ENCODE assay signal across 1 cellular context in the genomic region with DNA sequence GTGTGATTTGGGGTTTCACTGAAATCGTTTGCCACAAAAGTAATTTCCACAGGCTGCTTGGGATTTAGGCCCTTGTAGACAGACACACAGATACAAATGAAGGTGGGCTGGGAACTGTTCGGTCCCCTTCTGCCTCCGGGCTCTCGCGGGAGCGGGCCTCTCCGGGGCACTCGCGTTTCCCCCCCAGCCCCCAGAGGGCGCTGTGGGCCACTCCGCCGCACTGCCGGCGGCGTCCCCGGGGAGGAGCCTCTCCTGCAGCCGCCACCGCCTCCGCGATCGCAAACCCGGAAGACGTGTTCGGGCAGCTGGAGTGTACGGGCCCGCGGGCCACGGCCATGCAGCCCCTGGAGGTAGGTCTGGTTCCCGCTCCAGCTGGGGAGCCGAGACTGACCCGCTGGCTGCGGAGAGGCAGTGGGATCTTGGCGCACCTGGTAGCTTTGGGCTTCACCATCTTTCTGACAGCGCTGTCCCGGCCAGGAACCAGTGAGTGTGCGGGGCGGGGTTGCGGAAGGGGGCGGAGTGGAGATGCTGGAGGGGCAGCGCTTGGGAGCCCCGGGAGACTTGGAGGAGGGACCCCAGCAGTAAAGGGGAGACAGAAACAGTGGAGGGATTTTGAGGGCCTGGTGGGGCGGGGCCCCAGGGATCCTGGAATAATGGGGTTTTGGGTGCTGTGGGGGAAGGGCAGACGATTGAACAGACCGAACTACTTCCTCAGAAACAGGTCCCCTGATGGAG.
TF ChIP-seq lines count a peak whose summit lies in the region.

A gene with protein sequence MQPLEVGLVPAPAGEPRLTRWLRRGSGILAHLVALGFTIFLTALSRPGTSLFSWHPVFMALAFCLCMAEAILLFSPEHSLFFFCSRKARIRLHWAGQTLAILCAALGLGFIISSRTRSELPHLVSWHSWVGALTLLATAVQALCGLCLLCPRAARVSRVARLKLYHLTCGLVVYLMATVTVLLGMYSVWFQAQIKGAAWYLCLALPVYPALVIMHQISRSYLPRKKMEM (plus strand): TSS at position 290 of the 735 bp plus-strand sequence. CDS start 46 bp downstream, at position 336.

TF ChIP-seq in HepG2, 621 proteins besides CTCF, POLR2A, EP300 and RAD21 (continued from another document and continues in another):
- TF ChIP-seq, protein P1, sequence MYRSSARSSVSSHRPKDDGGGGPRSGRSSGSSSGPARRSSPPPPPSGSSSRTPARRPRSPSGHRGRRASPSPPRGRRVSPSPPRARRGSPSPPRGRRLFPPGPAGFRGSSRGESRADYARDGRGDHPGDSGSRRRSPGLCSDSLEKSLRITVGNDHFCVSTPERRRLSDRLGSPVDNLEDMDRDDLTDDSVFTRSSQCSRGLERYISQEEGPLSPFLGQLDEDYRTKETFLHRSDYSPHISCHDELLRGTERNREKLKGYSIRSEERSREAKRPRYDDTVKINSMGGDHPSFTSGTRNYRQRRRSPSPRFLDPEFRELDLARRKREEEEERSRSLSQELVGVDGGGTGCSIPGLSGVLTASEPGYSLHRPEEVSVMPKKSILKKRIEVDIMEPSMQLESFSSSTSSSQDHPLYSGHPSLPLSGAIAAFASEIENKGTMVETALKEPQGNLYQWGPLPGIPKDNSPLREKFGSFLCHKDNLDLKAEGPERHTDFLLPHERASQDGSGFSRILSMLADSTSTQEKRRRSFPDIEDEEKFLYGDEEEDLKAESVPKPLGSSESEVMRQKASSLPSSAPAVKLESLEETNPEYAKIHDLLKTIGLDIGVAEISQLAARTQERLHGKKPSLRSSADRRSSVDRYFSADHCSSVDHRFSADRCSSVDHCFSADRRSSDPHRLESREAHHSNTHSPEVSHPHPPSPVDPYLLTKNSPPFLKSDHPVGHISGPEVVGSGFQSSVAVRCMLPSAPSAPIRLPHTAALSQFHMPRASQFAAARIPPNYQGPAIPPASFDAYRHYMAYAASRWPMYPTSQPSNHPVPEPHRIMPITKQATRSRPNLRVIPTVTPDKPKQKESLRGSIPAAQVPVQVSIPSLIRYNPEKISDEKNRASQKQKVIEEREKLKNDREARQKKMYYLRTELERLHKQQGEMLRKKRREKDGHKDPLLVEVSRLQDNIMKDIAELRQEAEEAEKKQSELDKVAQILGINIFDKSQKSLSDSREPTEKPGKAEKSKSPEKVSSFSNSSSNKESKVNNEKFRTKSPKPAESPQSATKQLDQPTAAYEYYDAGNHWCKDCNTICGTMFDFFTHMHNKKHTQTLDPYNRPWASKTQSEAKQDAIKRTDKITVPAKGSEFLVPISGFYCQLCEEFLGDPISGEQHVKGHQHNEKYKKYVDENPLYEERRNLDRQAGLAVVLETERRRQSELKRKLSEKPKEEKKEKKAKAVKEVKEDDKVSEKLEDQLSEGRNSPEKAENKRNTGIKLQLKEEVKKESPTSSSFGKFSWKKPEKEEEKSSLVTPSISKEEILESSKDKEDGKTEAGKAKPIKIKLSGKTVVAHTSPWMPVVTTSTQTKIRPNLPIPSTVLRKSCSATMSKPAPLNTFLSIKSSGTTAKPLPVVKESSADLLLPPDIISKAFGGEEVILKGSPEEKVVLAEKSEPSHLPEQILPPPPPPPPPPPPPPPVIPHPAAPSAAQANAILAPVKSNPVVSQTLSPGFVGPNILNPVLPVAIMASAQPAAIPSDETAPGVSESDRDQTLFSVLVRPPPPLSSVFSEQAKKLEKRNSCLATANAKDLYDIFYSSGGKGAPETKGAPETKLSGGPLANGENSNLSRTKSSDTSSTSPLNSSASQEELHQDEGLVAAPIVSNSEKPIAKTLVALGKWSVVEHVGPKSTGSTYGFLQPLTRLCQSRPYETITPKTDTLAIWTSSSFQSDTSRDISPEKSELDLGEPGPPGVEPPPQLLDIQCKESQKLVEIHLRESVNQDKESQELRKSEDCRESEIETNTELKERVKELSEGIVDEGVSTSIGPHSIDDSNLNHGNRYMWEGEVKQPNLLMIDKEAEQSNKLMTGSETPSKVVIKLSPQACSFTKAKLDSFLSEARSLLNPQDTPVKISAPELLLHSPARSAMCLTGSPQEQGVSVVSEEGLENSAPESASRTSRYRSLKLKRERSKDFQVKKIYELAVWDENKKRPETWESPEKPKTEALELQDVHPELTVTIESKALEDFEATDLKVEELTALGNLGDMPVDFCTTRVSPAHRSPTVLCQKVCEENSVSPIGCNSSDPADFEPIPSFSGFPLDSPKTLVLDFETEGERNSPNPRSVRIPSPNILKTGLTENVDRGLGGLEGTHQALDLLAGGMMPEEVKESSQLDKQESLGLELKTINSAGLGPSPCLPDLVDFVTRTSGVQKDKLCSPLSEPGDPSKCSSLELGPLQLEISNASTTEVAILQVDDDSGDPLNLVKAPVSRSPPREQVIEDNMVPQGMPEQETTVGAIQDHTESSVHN (CRISPR knock-in tag; IDR thresholded peaks at IDR 0.05) = no peak
- TF ChIP-seq ZNF350 (CRISPR knock-in tag; IDR thresholded peaks at IDR 0.05; ENCODE audit: borderline replicate concordance, low read depth) (peak; percentile 81; the same call in 1 of the 2 replicates), REXO4 (CRISPR knock-in tag; IDR thresholded peaks at IDR 0.05; ENCODE audit: borderline replicate concordance) (no peak), RELA (CRISPR knock-in tag; IDR thresholded peaks at IDR 0.05) (peak; percentile 52; the same call in 1 of the 2 replicates), SALL1 (CRISPR knock-in tag; IDR thresholded peaks at IDR 0.05) (peak; percentile 85), NKX3-1 (CRISPR knock-in tag; IDR thresholded peaks at IDR 0.05) (no peak), NFE2L1 (CRISPR knock-in tag; IDR thresholded peaks at IDR 0.05; ENCODE audit: borderline replicate concordance) (no peak), ZNF598 (CRISPR knock-in tag; IDR thresholded peaks at IDR 0.05; ENCODE audit: borderline replicate concordance) (no peak), SUZ12 (IDR thresholded peaks at IDR 0.05; ENCODE audit: low read depth, low read length) (no peak), MIER2 (CRISPR knock-in tag; IDR thresholded peaks at IDR 0.05) (peak; percentile 29; the same call in 1 of the 2 replicates), SIN3B (IDR thresholded peaks at IDR 0.05; ENCODE audit: low read length) (no peak), KLF13 (CRISPR knock-in tag; IDR thresholded peaks at IDR 0.05) (0 out of 2 replicates have a peak, but pooled peaks have one; percentile 59), ZNF841 (CRISPR knock-in tag; IDR thresholded peaks at IDR 0.05; ENCODE audit: borderline replicate concordance) (no peak), FOXP1 (IDR thresholded peaks at IDR 0.05) (no peak), FOXP1 (CRISPR knock-in tag; IDR thresholded peaks at IDR 0.05) (no peak), ZNF720 (CRISPR knock-in tag; IDR thresholded peaks at IDR 0.05) (no peak), YY1 (IDR thresholded peaks at IDR 0.05; ENCODE audit: insufficient read depth, insufficient replicate concordance, low read depth, low read length) (peak; percentile 73), SAP130 (CRISPR knock-in tag; IDR thresholded peaks at IDR 0.05; ENCODE audit: low read depth) (peak; percentile 99), SP1 (IDR thresholded peaks at IDR 0.05) (no peak), SP1 (CRISPR knock-in tag; IDR thresholded peaks at IDR 0.05) (peak; percentile 72; the same call in 1 of the 2 replicates), AGO2 (optimal IDR thresholded peaks at IDR 0.05; ENCODE audit: low read depth, low read length) (peak; percentile 84), ZNF7 (CRISPR knock-in tag; IDR thresholded peaks at IDR 0.05) (no peak), ZNF251 (CRISPR knock-in tag; IDR thresholded peaks at IDR 0.05) (no peak), ZNF326 (CRISPR knock-in tag; IDR thresholded peaks at IDR 0.05; ENCODE audit: borderline replicate concordance) (no peak), ZNF564 (CRISPR knock-in tag; IDR thresholded peaks at IDR 0.05) (no peak)
- TF ChIP-seq, protein P2, sequence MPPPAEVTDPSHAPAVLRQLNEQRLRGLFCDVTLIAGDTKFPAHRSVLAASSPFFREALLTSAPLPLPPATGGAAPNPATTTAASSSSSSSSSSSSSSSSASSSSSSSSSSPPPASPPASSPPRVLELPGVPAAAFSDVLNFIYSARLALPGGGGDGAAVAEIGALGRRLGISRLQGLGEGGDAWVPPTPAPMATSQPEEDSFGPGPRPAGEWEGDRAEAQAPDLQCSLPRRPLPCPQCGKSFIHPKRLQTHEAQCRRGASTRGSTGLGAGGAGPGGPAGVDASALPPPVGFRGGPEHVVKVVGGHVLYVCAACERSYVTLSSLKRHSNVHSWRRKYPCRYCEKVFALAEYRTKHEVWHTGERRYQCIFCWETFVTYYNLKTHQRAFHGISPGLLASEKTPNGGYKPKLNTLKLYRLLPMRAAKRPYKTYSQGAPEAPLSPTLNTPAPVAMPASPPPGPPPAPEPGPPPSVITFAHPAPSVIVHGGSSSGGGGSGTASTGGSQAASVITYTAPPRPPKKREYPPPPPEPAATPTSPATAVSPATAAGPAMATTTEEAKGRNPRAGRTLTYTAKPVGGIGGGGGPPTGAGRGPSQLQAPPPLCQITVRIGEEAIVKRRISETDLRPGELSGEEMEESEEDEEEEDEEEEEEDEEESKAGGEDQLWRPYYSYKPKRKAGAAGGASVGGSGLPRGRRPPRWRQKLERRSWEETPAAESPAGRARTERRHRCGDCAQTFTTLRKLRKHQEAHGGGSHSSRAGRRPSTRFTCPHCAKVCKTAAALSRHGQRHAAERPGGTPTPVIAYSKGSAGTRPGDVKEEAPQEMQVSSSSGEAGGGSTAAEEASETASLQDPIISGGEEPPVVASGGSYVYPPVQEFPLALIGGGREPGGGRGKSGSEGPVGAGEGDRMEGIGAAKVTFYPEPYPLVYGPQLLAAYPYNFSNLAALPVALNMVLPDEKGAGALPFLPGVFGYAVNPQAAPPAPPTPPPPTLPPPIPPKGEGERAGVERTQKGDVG (CRISPR knock-in tag; IDR thresholded peaks at IDR 0.05; ENCODE audit: borderline replicate concordance) = no peak
- TF ChIP-seq, protein P3, sequence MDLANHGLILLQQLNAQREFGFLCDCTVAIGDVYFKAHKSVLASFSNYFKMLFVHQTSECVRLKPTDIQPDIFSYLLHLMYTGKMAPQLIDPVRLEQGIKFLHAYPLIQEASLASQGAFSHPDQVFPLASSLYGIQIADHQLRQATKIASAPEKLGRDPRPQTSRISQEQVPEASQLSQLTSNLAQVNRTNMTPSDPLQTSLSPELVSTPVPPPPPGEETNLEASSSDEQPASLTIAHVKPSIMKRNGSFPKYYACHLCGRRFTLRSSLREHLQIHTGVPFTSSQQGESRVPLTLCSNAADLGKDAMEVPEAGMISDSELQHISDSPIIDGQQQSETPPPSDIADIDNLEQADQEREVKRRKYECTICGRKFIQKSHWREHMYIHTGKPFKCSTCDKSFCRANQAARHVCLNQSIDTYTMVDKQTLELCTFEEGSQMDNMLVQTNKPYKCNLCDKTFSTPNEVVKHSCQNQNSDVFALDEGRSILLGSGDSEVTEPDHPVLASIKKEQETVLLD (CRISPR knock-in tag; IDR thresholded peaks at IDR 0.05; ENCODE audit: low read depth) = no peak
- TF ChIP-seq, protein P4, sequence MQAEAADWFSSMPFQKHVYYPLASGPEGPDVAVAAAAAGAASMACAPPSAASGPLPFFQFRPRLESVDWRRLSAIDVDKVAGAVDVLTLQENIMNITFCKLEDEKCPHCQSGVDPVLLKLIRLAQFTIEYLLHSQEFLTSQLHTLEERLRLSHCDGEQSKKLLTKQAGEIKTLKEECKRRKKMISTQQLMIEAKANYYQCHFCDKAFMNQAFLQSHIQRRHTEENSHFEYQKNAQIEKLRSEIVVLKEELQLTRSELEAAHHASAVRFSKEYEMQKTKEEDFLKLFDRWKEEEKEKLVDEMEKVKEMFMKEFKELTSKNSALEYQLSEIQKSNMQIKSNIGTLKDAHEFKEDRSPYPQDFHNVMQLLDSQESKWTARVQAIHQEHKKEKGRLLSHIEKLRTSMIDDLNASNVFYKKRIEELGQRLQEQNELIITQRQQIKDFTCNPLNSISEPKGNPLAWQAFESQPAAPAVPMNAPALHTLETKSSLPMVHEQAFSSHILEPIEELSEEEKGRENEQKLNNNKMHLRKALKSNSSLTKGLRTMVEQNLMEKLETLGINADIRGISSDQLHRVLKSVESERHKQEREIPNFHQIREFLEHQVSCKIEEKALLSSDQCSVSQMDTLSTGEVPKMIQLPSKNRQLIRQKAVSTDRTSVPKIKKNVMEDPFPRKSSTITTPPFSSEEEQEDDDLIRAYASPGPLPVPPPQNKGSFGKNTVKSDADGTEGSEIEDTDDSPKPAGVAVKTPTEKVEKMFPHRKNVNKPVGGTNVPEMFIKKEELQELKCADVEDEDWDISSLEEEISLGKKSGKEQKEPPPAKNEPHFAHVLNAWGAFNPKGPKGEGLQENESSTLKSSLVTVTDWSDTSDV (CRISPR knock-in tag; IDR thresholded peaks at IDR 0.05) = no peak
- TF ChIP-seq, protein P5, sequence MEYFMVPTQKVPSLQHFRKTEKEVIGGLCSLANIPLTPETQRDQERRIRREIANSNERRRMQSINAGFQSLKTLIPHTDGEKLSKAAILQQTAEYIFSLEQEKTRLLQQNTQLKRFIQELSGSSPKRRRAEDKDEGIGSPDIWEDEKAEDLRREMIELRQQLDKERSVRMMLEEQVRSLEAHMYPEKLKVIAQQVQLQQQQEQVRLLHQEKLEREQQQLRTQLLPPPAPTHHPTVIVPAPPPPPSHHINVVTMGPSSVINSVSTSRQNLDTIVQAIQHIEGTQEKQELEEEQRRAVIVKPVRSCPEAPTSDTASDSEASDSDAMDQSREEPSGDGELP (IDR thresholded peaks at IDR 0.05; ENCODE audit: borderline replicate concordance, low read depth) = peak; percentile 68; the same call in 1 of the 2 replicates
- TF ChIP-seq, protein P6, sequence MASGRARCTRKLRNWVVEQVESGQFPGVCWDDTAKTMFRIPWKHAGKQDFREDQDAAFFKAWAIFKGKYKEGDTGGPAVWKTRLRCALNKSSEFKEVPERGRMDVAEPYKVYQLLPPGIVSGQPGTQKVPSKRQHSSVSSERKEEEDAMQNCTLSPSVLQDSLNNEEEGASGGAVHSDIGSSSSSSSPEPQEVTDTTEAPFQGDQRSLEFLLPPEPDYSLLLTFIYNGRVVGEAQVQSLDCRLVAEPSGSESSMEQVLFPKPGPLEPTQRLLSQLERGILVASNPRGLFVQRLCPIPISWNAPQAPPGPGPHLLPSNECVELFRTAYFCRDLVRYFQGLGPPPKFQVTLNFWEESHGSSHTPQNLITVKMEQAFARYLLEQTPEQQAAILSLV (CRISPR knock-in tag; IDR thresholded peaks at IDR 0.05; ENCODE audit: borderline replicate concordance) = no peak; the same call in 1 of the 2 replicates
- TF ChIP-seq, protein P7, sequence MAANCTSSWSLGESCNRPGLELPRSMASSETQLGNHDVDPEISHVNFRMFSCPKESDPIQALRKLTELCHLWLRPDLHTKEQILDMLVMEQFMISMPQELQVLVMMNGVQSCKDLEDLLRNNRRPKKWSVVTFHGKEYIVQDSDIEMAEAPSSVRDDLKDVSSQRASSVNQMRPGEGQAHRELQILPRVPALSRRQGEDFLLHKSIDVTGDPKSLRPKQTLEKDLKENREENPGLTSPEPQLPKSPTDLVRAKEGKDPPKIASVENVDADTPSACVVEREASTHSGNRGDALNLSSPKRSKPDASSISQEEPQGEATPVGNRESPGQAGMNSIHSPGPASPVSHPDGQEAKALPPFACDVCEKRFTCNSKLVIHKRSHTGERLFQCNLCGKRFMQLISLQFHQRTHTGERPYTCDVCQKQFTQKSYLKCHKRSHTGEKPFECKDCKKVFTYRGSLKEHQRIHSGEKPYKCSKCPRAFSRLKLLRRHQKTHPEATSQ (CRISPR knock-in tag; IDR thresholded peaks at IDR 0.05; ENCODE audit: borderline replicate concordance) = no peak; the same call in 1 of the 2 replicates
- TF ChIP-seq, protein P8, sequence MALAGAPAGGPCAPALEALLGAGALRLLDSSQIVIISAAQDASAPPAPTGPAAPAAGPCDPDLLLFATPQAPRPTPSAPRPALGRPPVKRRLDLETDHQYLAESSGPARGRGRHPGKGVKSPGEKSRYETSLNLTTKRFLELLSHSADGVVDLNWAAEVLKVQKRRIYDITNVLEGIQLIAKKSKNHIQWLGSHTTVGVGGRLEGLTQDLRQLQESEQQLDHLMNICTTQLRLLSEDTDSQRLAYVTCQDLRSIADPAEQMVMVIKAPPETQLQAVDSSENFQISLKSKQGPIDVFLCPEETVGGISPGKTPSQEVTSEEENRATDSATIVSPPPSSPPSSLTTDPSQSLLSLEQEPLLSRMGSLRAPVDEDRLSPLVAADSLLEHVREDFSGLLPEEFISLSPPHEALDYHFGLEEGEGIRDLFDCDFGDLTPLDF (CRISPR knock-in tag; IDR thresholded peaks at IDR 0.05) = no peak
